18 cellular contexts compared by ENCODE assay signal in genomic region chr2:204228169-204228940, GRCh38.
DNase-seq lines count a peak whose midpoint lies in the region; TF ChIP-seq lines count a peak whose summit lies in the region.
"Had no signal": no experiment of that assay in that cellular context is flagged by ENCODE, and none has a peak within 500 bp of the region (broad histone marks: within the 10 kb centered on the region; RNA-seq: fewer than 3 reads in every experiment).

No MANE protein-coding gene starts in this region.

- peak overlapping the region; percentile 19 for H3K4me3 ChIP-seq in iPS-18a (ENCODE audit: low read length)
- peak overlapping the region in 1 of 5 donors; percentile 11 for H3K4me3 ChIP-seq in subcutaneous abdominal adipose tissue (ENCODE audit: low read depth in 1 of 5, low read length in 5 of 5)
- H3K4me3 ChIP-seq in breast epithelium: no peak overlapping the region
- H3K4me3 ChIP-seq: dorsolateral prefrontal cortex, tibial nerve had no signal

- H3K36me3 ChIP-seq in iPS-18a (ENCODE audit: control insufficient read depth, low read depth, low read length) (no peaks in the 10 kb centered on the region), subcutaneous abdominal adipose tissue (ENCODE audit: control insufficient read depth in 5 of 5, insufficient read depth in 5 of 5, low read length in 5 of 5) (no peaks in the 10 kb centered on the region), breast epithelium (no peaks in the 10 kb centered on the region)
- H3K36me3 ChIP-seq: brain microvascular endothelial cell, tibial nerve had no signal

- TF ChIP-seq POLR2A in breast epithelium (IDR thresholded peaks at IDR 0.05): no peak

- intact Hi-C loops in breast epithelium (cut with DNase I; ENCODE audit: low total_unique reads): no loop called here

- H3K4me1 ChIP-seq in iPS-18a (ENCODE audit: control insufficient read depth, low read depth, low read length): peaks cover 4% of the 10 kb centered on the region
- H3K4me1 ChIP-seq in subcutaneous abdominal adipose tissue (ENCODE audit: control insufficient read depth in 5 of 5, insufficient read depth in 5 of 5, low read length in 5 of 5): peaks cover 0 to 22% (median 0%) of the 10 kb centered on the region in 5 donors
- no peaks in the 10 kb centered on the region for H3K4me1 ChIP-seq in breast epithelium
- H3K4me1 ChIP-seq: tibial nerve had no signal

- no peaks in the 10 kb centered on the region for H3K9me3 ChIP-seq in iPS-18a (ENCODE audit: control insufficient read depth, low read depth, low read length)
- no peaks in the 10 kb centered on the region for H3K9me3 ChIP-seq in subcutaneous abdominal adipose tissue (ENCODE audit: control insufficient read depth in 5 of 5, low read length in 5 of 5)
- H3K9me3 ChIP-seq in breast epithelium: no peaks in the 10 kb centered on the region
- H3K9me3 ChIP-seq: tibial nerve had no signal

- H3K27ac ChIP-seq in iPS-18a (ENCODE audit: low read length) (no peak overlapping the region), subcutaneous abdominal adipose tissue (ENCODE audit: low read depth, low read length) (peak overlapping the region; percentile 63), breast epithelium (no peak overlapping the region)
- H3K27ac ChIP-seq: brain microvascular endothelial cell, dorsolateral prefrontal cortex, tibial nerve had no signal

- H3K27me3 ChIP-seq in iPS-18a (ENCODE audit: control insufficient read depth, insufficient read depth, low read length) (peaks cover 55% of the 10 kb centered on the region), subcutaneous abdominal adipose tissue (ENCODE audit: control insufficient read depth in 5 of 5, insufficient read depth in 4 of 5, low read length in 5 of 5) (peaks cover 0 to 2% (median 0%) of the 10 kb centered on the region in 5 donors), breast epithelium (no peaks in the 10 kb centered on the region)
- H3K27me3 ChIP-seq: tibial nerve had no signal

- TF ChIP-seq CTCF in breast epithelium (IDR thresholded peaks at IDR 0.05): no peak

- DNase-seq in NCI-H2171 treated with DMSO at 0.1 percent for 48 hours (lab: John Stamatoyannopoulos, UW): peak; percentile 11
- DNase-seq in NCI-H2171 (lab: John Stamatoyannopoulos, UW): no peak
- peak; percentile 91 for DNase-seq in NCI-H748 (lab: John Stamatoyannopoulos, UW; ENCODE audit: unreplicated experiment)
- no peak for DNase-seq in AG08395 (ENCODE audit: low spot score)
- DNase-seq in NAMALWA (ENCODE audit: low spot score): no peak
- DNase-seq in breast epithelium (ENCODE audit: low spot score in 2 of 2): no peak
- DNase-seq: activated CD4-positive, alpha-beta T cell treated with anti-CD3 and anti-CD28 coated beads, Interleukin-2, amount 50 U/mL, for 48 hours; activated T-cell treated with anti-CD3 and anti-CD28 coated beads, Interleukin-2, amount 50 U/mL, for 4 hours; brain microvascular endothelial cell; CD4-positive, CD25-positive, alpha-beta regulatory T cell; DMS79 treated with DMSO at 0.1 percent for 48 hours; dorsolateral prefrontal cortex; IMR-90; left cardiac atrium; NCI-H526 had no signal

- H3K9ac ChIP-seq in iPS-18a (ENCODE audit: low read length): no peak overlapping the region
- H3K9ac ChIP-seq in subcutaneous abdominal adipose tissue (ENCODE audit: low read length in 5 of 5): peak overlapping the region in 1 of 5 donors; percentile 7

Comparison
In these comparisons a context has a peak if more than half of its experiments do, and no peak if none do; other contexts are left out.
1. DNase-seq: peak in NCI-H2171 treated with DMSO at 0.1 percent for 48 hours (single experiment) and NCI-H748 (single experiment); none in NCI-H2171 (single experiment), AG08395 (single experiment), NAMALWA (single experiment) and breast epithelium (0 of 2).